ENCODE assay signal across 22 cellular contexts in the genomic region with DNA sequence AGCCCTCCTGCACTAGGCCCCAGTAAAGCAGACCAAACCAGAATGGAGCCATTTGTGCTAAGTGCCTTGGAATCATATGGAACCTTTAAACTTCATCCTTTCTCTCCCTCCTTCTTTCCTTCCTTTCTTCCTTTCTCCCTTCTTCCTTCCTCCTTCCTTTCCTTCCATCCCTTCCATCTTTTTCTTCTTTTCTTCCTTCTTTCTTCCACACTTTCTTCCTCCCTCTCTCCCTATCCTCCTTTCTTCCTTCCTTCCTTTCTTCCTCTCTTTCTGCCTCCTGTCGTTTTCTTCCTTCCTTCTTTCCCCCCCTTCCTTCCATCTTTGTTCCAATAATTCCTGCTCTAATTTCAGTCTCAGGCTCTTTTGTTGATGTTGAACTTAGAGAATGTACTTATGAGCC. TPM values are rescaled to one million over a fixed set of nuclear protein-coding genes. Genes with fewer than 3 reads are reported as not detected.
DNase-seq lines count a peak whose midpoint lies in the region; ATAC-seq, FAIRE-seq and TF ChIP-seq lines count a peak whose summit lies in the region.
"Had no signal": no experiment of that assay in that cellular context is flagged by ENCODE, and none has a peak within 500 bp of the region (broad histone marks: within the 10 kb centered on the region; RNA-seq: fewer than 3 reads in every experiment).

No MANE protein-coding gene starts in this region.

- peak overlapping the region in 4 of 6 donors; percentile 8 to 84 (median 62) for H3K27ac Mint-ChIP-seq in naive B cell
- H3K27ac Mint-ChIP-seq: GM23338, HFFc6 had no signal

- no peak overlapping the region for H3K4me2 ChIP-seq in K562 (ENCODE audit: insufficient read depth, low read length)
- H3K4me2 ChIP-seq: GM23338 had no signal

- peaks cover 0 to 4% of the 10 kb centered on the region in 2 donors for H3K36me3 Mint-ChIP-seq in naive B cell

- peaks cover 0 to 11% (median 6%) of the 10 kb centered on the region in 7 donors for H3K9me3 Mint-ChIP-seq in naive B cell
- H3K9me3 Mint-ChIP-seq: GM23338, HFFc6 had no signal

- no peak overlapping the region for H3K4me3 Mint-ChIP-seq in naive B cell
- H3K4me3 Mint-ChIP-seq: CD4-positive, alpha-beta memory T cell; GM23338; HFFc6 had no signal

- no peak overlapping the region for H2AFZ ChIP-seq in K562 (ENCODE audit: low read depth, low read length)

- H3K9me3 ChIP-seq in HEK293 (ENCODE audit: control insufficient read depth, insufficient read depth, low read depth, low read length) (no peaks in the 10 kb centered on the region), K562 (replicated peaks; ENCODE audit: control insufficient read depth, insufficient read depth, low read depth, low read length) (peaks cover 6% of the 10 kb centered on the region; the same call in 1 of the 2 replicates)

- intact Hi-C loops in K562 (cut with micrococcal nuclease), result no loop called here

- H3K4me1 Mint-ChIP-seq in naive B cell, result peaks cover 4 to 15% (median 11%) of the 10 kb centered on the region in 3 donors
- H3K4me1 Mint-ChIP-seq: CD4-positive, alpha-beta memory T cell had no signal

- in situ Hi-C loops in K562 (cut with MboI), result no loop called here

- no peak for DNase-seq in K562 (ENCODE audit: extremely low read depth in 1 of 4, low spot score in 3 of 4)
- no peak for DNase-seq in naive B cell
- no peak for DNase-seq in activated effector memory CD4-positive, alpha-beta T cell treated with anti-CD3 and anti-CD28 coated beads, Interleukin-2, amount 50 U/mL, for 16 hours
- DNase-seq in activated CD4-positive, CD25-positive, alpha-beta regulatory T cell treated with anti-CD3 and anti-CD28 coated beads, Interleukin-2, amount 50 U/mL, for 72 hours, result no peak
- DNase-seq: C1 segment of cervical spinal cord; Calu3; CD4-positive, alpha-beta memory T cell; COR-L47; DMS53; DMS79 treated with DMSO at 0.1 percent for 48 hours; GF-D8; H9; HFFc6 had no signal

- H3K79me2 ChIP-seq in K562 (ENCODE audit: control insufficient read depth, insufficient read depth, low read length), result no peaks in the 10 kb centered on the region

- CTCF ChIA-PET in HEK293 (lab: Yijun Ruan, JAX) (interaction anchor here (1.0 kb wide), 1 partner anchor 47 kb away, joined by 4 read pairs; no protein-coding TSS in a partner anchor), K562 (lab: Yijun Ruan, JAX; ENCODE audit: low intra/inter-chr PET ratio) (no interaction called here)

- H3K27me3 Mint-ChIP-seq in naive B cell, result peaks cover 0 to 5% (median 2%) of the 10 kb centered on the region in 3 donors

- no peak overlapping the region for H3K27ac ChIP-seq in HEK293 (ENCODE audit: extremely low read depth, low read depth, low read length)
- no peak overlapping the region for H3K27ac ChIP-seq in K562 (ENCODE audit: extremely low read depth, low read depth, low read length)

- H4K20me1 ChIP-seq in K562 (replicated peaks; ENCODE audit: control insufficient read depth, insufficient read depth, low read length), result no peaks in the 10 kb centered on the region

- H3K4me3 ChIP-seq in HEK293 (ENCODE audit: low read depth, low read length), result no peak overlapping the region
- H3K4me3 ChIP-seq in K562, result no peak overlapping the region
- H3K4me3 ChIP-seq: GM23338 had no signal

- no peak for TF ChIP-seq EP300 in K562 (IDR thresholded peaks at IDR 0.05; ENCODE audit: low read length)

- no peak for FAIRE-seq in K562 (lab: Jason Lieb, UNC)
- FAIRE-seq: GM12891, GM18507 had no signal

- H3K4me1 ChIP-seq in HEK293 (ENCODE audit: control insufficient read depth, insufficient read depth, low read length), result no peaks in the 10 kb centered on the region
- peaks cover 0 to 3% of the 10 kb centered on the region in 2 experiments; a peak in 1 of 5 replicates for H3K4me1 ChIP-seq in K562 (replicated peaks in 1 of 2; ENCODE audit: control insufficient read depth in 2 of 2, insufficient read depth in 2 of 2, low read length in 2 of 2)

- POLR2A ChIA-PET in HEK293 (lab: Yijun Ruan, JAX), result interaction anchor here (0.6 kb wide), 1 partner anchor 12 kb away, joined by 3 read pairs; no protein-coding TSS in a partner anchor
- POLR2A ChIA-PET in K562 (lab: Yijun Ruan, JAX), result interaction anchor here (1.5 to 1.7 kb wide), 2 partner anchors 11 to 28 kb away, joined by 3 to 6 read pairs; no protein-coding TSS in a partner anchor

- H3K9me1 ChIP-seq in K562 (ENCODE audit: control insufficient read depth, insufficient read depth, low read length), result no peaks in the 10 kb centered on the region

- no peak for TF ChIP-seq CTCF in HEK293 (tag by site-specific recombination; IDR thresholded peaks at IDR 0.05)
- TF ChIP-seq CTCF in K562 (IDR thresholded peaks at IDR 0.05 in 2 of 3, conservative IDR thresholded peaks at IDR 0.05 in 1 of 3; ENCODE audit: insufficient read depth in 2 of 3, low read depth in 1 of 3, low read length in 3 of 3), result no peak

- WGBS in K562 (ENCODE audit: insufficient coverage, low coverage, missing lambda C conversion rate), result 0% methylated on average over 1 of the region's 1 CpG

- ATAC-seq in K562 (no peak), naive B cell (ENCODE audit: low read depth in 2 of 2) (no peak)
- ATAC-seq: GM23338, HCT116 had no signal

- no peak overlapping the region for H3K9ac ChIP-seq in K562 (ENCODE audit: insufficient read depth in 1 of 2, low read depth in 2 of 2, low read length in 2 of 2)

- H3K27me3 ChIP-seq in K562 (ENCODE audit: control insufficient read depth in 2 of 2, insufficient read depth in 2 of 2, low read length in 2 of 2), result peaks cover 0 to 14% of the 10 kb centered on the region in 2 experiments; a peak in 2 of 5 replicates

- BruUV-seq in K562 (replicated peaks; lab: Mats Ljungman, UMichigan), result no TSS peak

- no peak for TF ChIP-seq POLR2A in K562 (conservative IDR thresholded peaks at IDR 0.05)

- TF ChIP-seq RAD21 in K562 (CRISPR knock-in tag; conservative IDR thresholded peaks at IDR 0.05 in 1 of 2, IDR thresholded peaks at IDR 0.05 in 1 of 2), result no peak

- H3K36me3 ChIP-seq in HEK293 (ENCODE audit: control insufficient read depth in 2 of 2, insufficient read depth in 1 of 2, low read length in 2 of 2), result no peaks in the 10 kb centered on the region
- H3K36me3 ChIP-seq in K562 (ENCODE audit: control insufficient read depth, insufficient read depth, low read length), result no peaks in the 10 kb centered on the region

RNA-seq across cellular contexts. Expression of a gene that starts 11.2 kb away (rescaled TPM):
- 89.6 and 170 TPM in 2 replicates for total RNA-seq in K562 (2011; cell fraction: chromatin; rRNA removed; ENCODE audit: low replicate concordance)
- 65.9 and 78.2 TPM in 2 replicates for total RNA-seq in K562 (2011; cell fraction: nucleolus; rRNA removed)
- 150 and 228 TPM in 2 replicates for total RNA-seq in K562 (2011; cell fraction: nucleoplasm; rRNA removed)
- 59.5 and 63.1 TPM in 2 replicates for total RNA-seq in K562 (2014; rRNA removed)
- total RNA-seq in K562 (2014; rRNA removed; fragmentation: Illumina TruSeq; extraction: Trizol), result 67.1 and 75.7 TPM in 2 replicates
- 50.1 and 54.4 TPM in 2 replicates for total RNA-seq in K562 (2015; rRNA removed; fragmentation: Illumina TruSeq; extraction: Trizol)
- total RNA-seq in K562 (2021), result 68.7 and 81.0 TPM in 2 replicates
- polyA plus RNA-seq in K562 (2011; rRNA removed), result 129 and 140 TPM in 2 replicates
- polyA plus RNA-seq in K562 (2011; cell fraction: cytosol; rRNA removed), result 67.3 and 111 TPM in 2 replicates
- 110 and 178 TPM in 2 replicates for polyA plus RNA-seq in K562 (2011; cell fraction: nucleus; rRNA removed)
- 76.9 and 85.8 TPM in 2 replicates for polyA plus RNA-seq in K562 (2012)
- polyA plus RNA-seq in K562 (2014; fragmentation: Illumina TruSeq; extraction: Trizol), result 80.1 and 81.5 TPM in 2 replicates
- 10 to 100 TPM; 73.0 to 74.6 TPM for polyA plus RNA-seq in K562 (2014; fragmentation: Nextera tagmentation; extraction: Ambion mirVana)
- 106 and 111 TPM in 2 replicates for polyA plus RNA-seq in K562 (2014; rRNA removed)
- polyA minus RNA-seq in K562 (2011; rRNA and poly(A)+ RNA removed), result 64.9 and 66.3 TPM in 2 replicates
- 18.2 and 18.4 TPM in 2 replicates for polyA minus RNA-seq in K562 (2011; cell fraction: cytosol; rRNA and poly(A)+ RNA removed)
- 37.4 and 67.9 TPM in 2 replicates for polyA minus RNA-seq in K562 (2011; cell fraction: nucleus; rRNA and poly(A)+ RNA removed)
- 100 to 1,000 TPM in 5 of 6 donors, 10 to 100 TPM in 1; 95.5 to 172 (median 109) TPM for polyA plus RNA-seq in naive B cell (ENCODE audit: low read depth in 6 of 6)

RNA-seq across cellular contexts. Expression of a gene that starts 29.2 kb away (rescaled TPM):
- 21.5 and 61.7 TPM in 2 replicates for total RNA-seq in K562 (2011; cell fraction: chromatin; rRNA removed; ENCODE audit: low replicate concordance)
- total RNA-seq in K562 (2011; cell fraction: nucleolus; rRNA removed), result 19.8 and 26.6 TPM in 2 replicates
- 29.1 and 45.8 TPM in 2 replicates for total RNA-seq in K562 (2011; cell fraction: nucleoplasm; rRNA removed)
- 78.6 and 97.7 TPM in 2 replicates for total RNA-seq in K562 (2014; rRNA removed)
- 132 and 145 TPM in 2 replicates for total RNA-seq in K562 (2014; rRNA removed; fragmentation: Illumina TruSeq; extraction: Trizol)
- total RNA-seq in K562 (2015; rRNA removed; fragmentation: Illumina TruSeq; extraction: Trizol), result 141 and 149 TPM in 2 replicates
- total RNA-seq in K562 (2021), result 103 and 110 TPM in 2 replicates
- 115 and 138 TPM in 2 replicates for polyA plus RNA-seq in K562 (2011; rRNA removed)
- 100 and 103 TPM in 2 replicates for polyA plus RNA-seq in K562 (2011; cell fraction: cytosol; rRNA removed)
- 48.3 and 68.3 TPM in 2 replicates for polyA plus RNA-seq in K562 (2011; cell fraction: nucleus; rRNA removed)
- polyA plus RNA-seq in K562 (2012), result 93.8 and 104 TPM in 2 replicates
- 148 and 185 TPM in 2 replicates for polyA plus RNA-seq in K562 (2014; fragmentation: Illumina TruSeq; extraction: Trizol)
- 100 to 1,000 TPM; 138 to 144 TPM for polyA plus RNA-seq in K562 (2014; fragmentation: Nextera tagmentation; extraction: Ambion mirVana)
- polyA plus RNA-seq in K562 (2014; rRNA removed), result 113 and 114 TPM in 2 replicates
- 54.6 and 59.0 TPM in 2 replicates for polyA minus RNA-seq in K562 (2011; rRNA and poly(A)+ RNA removed)
- polyA minus RNA-seq in K562 (2011; cell fraction: cytosol; rRNA and poly(A)+ RNA removed), result 18.7 and 38.7 TPM in 2 replicates
- polyA minus RNA-seq in K562 (2011; cell fraction: nucleus; rRNA and poly(A)+ RNA removed), result 5.8 and 14.9 TPM in 2 replicates
- 10 to 100 TPM; 30.2 to 61.0 (median 52.6) TPM for polyA plus RNA-seq in naive B cell (ENCODE audit: low read depth in 6 of 6)

RNA-seq across cellular contexts. Expression of a gene that starts 45.3 kb away (rescaled TPM):
- total RNA-seq in K562 (2011; cell fraction: chromatin; rRNA removed; ENCODE audit: low replicate concordance), result not detected in 2 replicates
- total RNA-seq in K562 (2011; cell fraction: nucleolus; rRNA removed), result not detected in 2 replicates
- total RNA-seq in K562 (2011; cell fraction: nucleoplasm; rRNA removed), result not detected in 2 replicates
- total RNA-seq in K562 (2014; rRNA removed) (not detected in 2 replicates), K562 (2014; rRNA removed; fragmentation: Illumina TruSeq; extraction: Trizol) (not detected in 2 replicates), K562 (2015; rRNA removed; fragmentation: Illumina TruSeq; extraction: Trizol) (not detected in 2 replicates), K562 (2021) (not detected in 2 replicates)
- polyA plus RNA-seq in K562 (2011; rRNA removed) (not detected in 2 replicates), K562 (2014; fragmentation: Illumina TruSeq; extraction: Trizol) (not detected in 2 replicates), K562 (2014; fragmentation: Nextera tagmentation; extraction: Ambion mirVana) (not detected), K562 (2014; rRNA removed) (not detected in 2 replicates), naive B cell (ENCODE audit: low read depth in 6 of 6) (not detected)
- not detected in 2 replicates for polyA plus RNA-seq in K562 (2011; cell fraction: cytosol; rRNA removed)
- polyA plus RNA-seq in K562 (2011; cell fraction: nucleus; rRNA removed), result not detected in 2 replicates
- 0.06 TPM in 1 of 2 replicates, not detected in the other for polyA plus RNA-seq in K562 (2012)
- not detected in 2 replicates for polyA minus RNA-seq in K562 (2011; rRNA and poly(A)+ RNA removed)
- not detected in 2 replicates for polyA minus RNA-seq in K562 (2011; cell fraction: cytosol; rRNA and poly(A)+ RNA removed)
- not detected in 2 replicates for polyA minus RNA-seq in K562 (2011; cell fraction: nucleus; rRNA and poly(A)+ RNA removed)
- total RNA-seq: CD4-positive, alpha-beta memory T cell; Daoy; G401; H4; H9; HFFc6 had no signal
- polyA plus RNA-seq: BJ; CD4-positive, alpha-beta memory T cell; GM23338 had no signal
